ENCODE assay signal across 8 cellular contexts in the genomic region with DNA sequence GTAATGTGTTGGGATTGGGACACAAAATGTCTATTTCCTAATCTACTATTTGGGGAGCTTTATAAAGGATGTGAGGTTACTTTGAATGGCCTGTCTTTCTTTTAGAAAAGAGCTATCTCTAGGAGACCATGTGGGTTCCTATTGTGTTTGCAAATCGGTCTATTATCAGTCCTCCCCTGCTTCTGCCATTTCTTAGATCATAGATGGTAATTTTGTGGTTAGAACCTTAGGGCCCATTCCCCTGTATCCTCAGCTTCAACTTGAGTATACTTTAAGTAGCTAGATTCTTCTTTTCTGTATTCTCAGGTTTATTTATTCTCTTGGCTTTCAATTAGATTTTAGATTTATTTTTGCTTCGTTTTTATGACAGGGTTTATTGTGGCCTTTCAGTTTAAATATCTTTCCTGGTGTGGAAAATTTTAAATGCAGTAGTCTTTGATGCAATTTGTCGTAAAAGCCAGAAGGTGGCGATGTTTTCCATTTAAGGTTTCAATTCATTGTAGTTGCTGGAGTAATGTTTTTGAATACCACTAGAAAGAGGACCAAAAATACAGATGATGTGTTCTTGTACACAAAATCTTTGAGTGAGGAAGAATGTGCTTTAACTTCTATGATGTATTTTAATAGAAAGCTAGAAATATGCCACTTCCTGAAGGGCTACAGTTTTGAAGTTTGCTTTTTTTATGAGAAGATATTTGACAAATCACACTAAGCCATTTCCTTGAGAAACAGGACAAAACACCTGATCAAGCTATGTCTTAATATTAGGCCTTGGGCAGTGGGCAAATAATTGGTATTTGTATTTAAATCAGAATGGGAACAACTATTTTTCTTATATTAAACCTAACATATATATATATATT. TPM values are rescaled to one million over a fixed set of nuclear protein-coding genes. Genes with fewer than 3 reads are reported as not detected.
DNase-seq lines count a peak whose midpoint lies in the region; FAIRE-seq and TF ChIP-seq lines count a peak whose summit lies in the region.

No MANE protein-coding gene starts in this region.

- H3K27me3 Mint-ChIP-seq in osteocyte (ENCODE audit: unreplicated experiment), result no peaks in the 10 kb centered on the region

- H3K27ac ChIP-seq in esophagus squamous epithelium, result no peak overlapping the region

- H3K27ac Mint-ChIP-seq in osteocyte (ENCODE audit: unreplicated experiment), result peak overlapping the region; percentile 50

- H3K4me3 ChIP-seq in NB4 (ENCODE audit: low read depth, low read length) (no peak overlapping the region), esophagus squamous epithelium (no peak overlapping the region)

- TF ChIP-seq POLR2A in H54 (IDR thresholded peaks at IDR 0.05; ENCODE audit: low read depth, low read length), result no peak
- no peak for TF ChIP-seq POLR2A in NB4 (IDR thresholded peaks at IDR 0.05; ENCODE audit: extremely low read depth, insufficient read length)
- TF ChIP-seq POLR2A in esophagus squamous epithelium (IDR thresholded peaks at IDR 0.05), result no peak

- WGBS in esophagus squamous epithelium, 2 donors, result 1% methylated on average over 4 of the region's 4 CpGs

- peaks cover 2% of the 10 kb centered on the region for H3K36me3 Mint-ChIP-seq in osteocyte (ENCODE audit: unreplicated experiment)

- peak; percentile 78 for FAIRE-seq in H54 (lab: Jason Lieb, UNC)

- peak; percentile 63 for TF ChIP-seq CTCF in NB4 (IDR thresholded peaks at IDR 0.05; ENCODE audit: low read depth, low read length)
- peak; percentile 32 to 82 (median 69) for TF ChIP-seq CTCF in esophagus squamous epithelium (IDR thresholded peaks at IDR 0.05)
- TF ChIP-seq CTCF in osteocyte (IDR thresholded peaks at IDR 0.05), result peak; percentile 78

- H3K4me1 ChIP-seq in esophagus squamous epithelium, result peaks cover 0 to 13% (median 8%) of the 10 kb centered on the region in 3 donors

- H3K9me3 ChIP-seq in esophagus squamous epithelium, result no peaks in the 10 kb centered on the region

- H3K27me3 ChIP-seq in esophagus squamous epithelium, result no peaks in the 10 kb centered on the region

- no peaks in the 10 kb centered on the region for H3K9me3 Mint-ChIP-seq in osteocyte (ENCODE audit: unreplicated experiment)

- DNase-seq in NCI-H510A treated with DMSO at 0.1 percent for 48 hours (lab: John Stamatoyannopoulos, UW) (peak; percentile 34), NCI-H510A (lab: John Stamatoyannopoulos, UW) (no peak), H54 (ENCODE audit: insufficient read length, low spot score) (no peak), NB4 (ENCODE audit: low read depth) (peak; percentile 66), SKM-1 (lab: John Stamatoyannopoulos, UW; ENCODE audit: unreplicated experiment) (peak; percentile 6), esophagus squamous epithelium (lab: John Stamatoyannopoulos, UW) (no peak), osteocyte (ENCODE audit: extremely low spot score, unreplicated experiment) (no peak)
- no peak for DNase-seq in stimulated activated CD4-positive, alpha-beta T cell treated with anti-CD3 and anti-CD28 coated beads, Interleukin-2, amount 100 ng/mL, for 48 hours

- H3K4me1 Mint-ChIP-seq in osteocyte (ENCODE audit: unreplicated experiment), result peaks cover 65% of the 10 kb centered on the region

- no peak overlapping the region for H3K4me3 Mint-ChIP-seq in osteocyte (ENCODE audit: unreplicated experiment)

- H3K36me3 ChIP-seq in esophagus squamous epithelium, result no peaks in the 10 kb centered on the region

- intact Hi-C loops in esophagus squamous epithelium (cut with DNase I), result no loop called here

RNA-seq across cellular contexts. Expression of a gene that starts 20.3 kb away (rescaled TPM):
- total RNA-seq in esophagus squamous epithelium (10 to 100 TPM in 2 of 4 donors, 1 to 10 TPM in 2; 9.0 to 27.5 (median 12.0) TPM), osteocyte (29.7 and 35.0 TPM in 2 replicates)

Comparison
In these comparisons a context has a peak if more than half of its experiments do, and no peak if none do; other contexts are left out.
1. DNase-seq: peak in NCI-H510A treated with DMSO at 0.1 percent for 48 hours (single experiment), NB4 (single experiment) and SKM-1 (single experiment); none in NCI-H510A (single experiment), H54 (single experiment), esophagus squamous epithelium (single experiment), osteocyte (single experiment) and stimulated activated CD4-positive, alpha-beta T cell treated with anti-CD3 and anti-CD28 coated beads, Interleukin-2, amount 100 ng/mL, for 48 hours (0 of 2).
2. Peak in every context shown above with its lines, with median percentiles within 50 percentile points of each other: CTCF ChIP-seq.